In the genomic region with DNA sequence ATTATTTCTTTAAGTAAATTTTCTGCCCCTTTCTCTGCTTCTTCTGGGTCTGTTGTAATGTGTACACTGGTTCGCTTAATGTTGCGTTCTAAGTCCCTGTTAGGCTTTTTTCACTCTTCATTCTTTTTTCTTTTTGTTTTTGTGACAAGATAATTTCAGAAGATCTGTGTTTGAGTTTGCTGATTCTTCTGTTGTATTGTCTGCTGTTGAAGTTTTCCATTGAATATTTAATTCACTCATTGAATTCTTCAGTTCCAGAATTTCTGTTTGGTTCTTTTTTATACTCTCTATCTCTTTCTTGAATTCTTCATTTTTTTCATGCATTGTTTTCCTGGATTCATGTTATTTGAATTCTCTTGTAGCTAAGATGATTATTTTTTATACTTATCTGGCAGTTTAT, we compare ENCODE assay signal across 8 cellular contexts.
"Had no signal": no experiment of that assay in that cellular context is flagged by ENCODE, and none has a peak within 500 bp of the region (broad histone marks: within the 10 kb centered on the region; RNA-seq: fewer than 3 reads in every experiment).

No MANE protein-coding gene starts in this region.

- H3K27ac ChIP-seq: GM23248, HL-60 had no signal

- ATAC-seq: HCT116 had no signal

- H2AFZ ChIP-seq: GM23248 had no signal

- H3K9ac ChIP-seq: GM23248 had no signal

- H3K27ac Mint-ChIP-seq: HFFc6 had no signal

- H3K9me3 ChIP-seq: HAP-1 had no signal

- H3K4me3 Mint-ChIP-seq: HFFc6 had no signal

- H3K4me3 ChIP-seq: GM23248, HAP-1 had no signal

- DNase-seq: GM23248, GOT3, H7, HFFc6, IMR-90 had no signal
